Comparison of ENCODE assay signal across 25 cellular contexts in genomic region chr3:190359813-190360212, GRCh38. TPM values are rescaled to one million over a fixed set of nuclear protein-coding genes. Genes with fewer than 3 reads are reported as not detected.
"Had no signal": no experiment of that assay in that cellular context is flagged by ENCODE, and none has a peak within 500 bp of the region (broad histone marks: within the 10 kb centered on the region; RNA-seq: fewer than 3 reads in every experiment).

No MANE protein-coding gene starts in this region.

- H3K27me3 ChIP-seq: upper lobe of right lung had no signal

- H3K9me3 ChIP-seq: upper lobe of right lung had no signal

- ATAC-seq: stimulated activated naive CD8-positive, alpha-beta T cell treated with anti-CD3 and anti-CD28 coated beads, Interleukin-15, Interleukin-2, amounts not matched to agents 100 U/mL and 50 U/mL, for 24 hours; upper lobe of right lung; WTC11 had no signal

- FAIRE-seq: endometrium, frontal cortex had no signal

- H3K27ac ChIP-seq: upper lobe of right lung had no signal

- DNase-seq: activated CD4-positive, alpha-beta T cell treated with anti-CD3 and anti-CD28 coated beads, Interleukin-2, amount 50 U/mL, for 4 hours; activated CD8-positive, alpha-beta memory T cell treated with anti-CD3 and anti-CD28 coated beads for 24 hours; activated CD8-positive, alpha-beta memory T cell treated with anti-CD3 and anti-CD28 coated beads, Interleukin-2, amount 50 U/mL, for 4 hours; activated naive CD4-positive, alpha-beta T cell treated with Interleukin-2 at 50 U/mL for 16 hours; activated naive CD8-positive, alpha-beta T cell treated with anti-CD3 and anti-CD28 coated beads, Interleukin-2, amount 10 ng/mL, durations not matched to agents 7 days and 5 days; activated T-cell treated with anti-CD3 and anti-CD28 coated beads, Interleukin-2, amount 50 U/mL, for 24 hours; amygdala; effector CD4-positive, alpha-beta T cell; glutamatergic neuron; hippocampal formation; kidney glomerular epithelial cell; mesenchymal stem cell; naive B cell; stimulated activated CD4-positive, alpha-beta T cell treated with anti-CD3 and anti-CD28 coated beads, Interleukin-12 subunit alpha, Interleukin-12 subunit beta, amount 100 ng/mL, for 4 hours; stimulated activated CD4-positive, alpha-beta T cell treated with anti-CD3 and anti-CD28 coated beads, Interleukin-4, amount 100 ng/mL, for 4 hours; stimulated activated naive CD8-positive, alpha-beta T cell treated with anti-CD3 and anti-CD28 coated beads, Interleukin-15, Interleukin-2, amounts not matched to agents 100 U/mL and 50 U/mL, for 24 hours; T-helper 9 cell; upper lobe of right lung had no signal

- H3K4me1 ChIP-seq: upper lobe of right lung had no signal

- H3K36me3 ChIP-seq: upper lobe of right lung had no signal

- H3K4me3 ChIP-seq: upper lobe of right lung had no signal

RNA-seq across cellular contexts. Expression of gene CLDN16, which starts 28.1 kb away (rescaled TPM):
- total RNA-seq: activated naive CD8-positive, alpha-beta T cell treated with anti-CD3 and anti-CD28 coated beads, Interleukin-2, amount 10 ng/mL, durations not matched to agents 7 days and 5 days; cardiac septum; neural crest cell; osteocyte; T-helper 1 cell treated with Interleukin-12 subunit alpha and Interleukin-12 subunit beta and Interleukin-4 antibody, amounts not matched to agents 30 ng/mL and 1 ng/mL, for 36 hours; WTC11 had no signal

RNA-seq across cellular contexts. Expression of gene CLDN1, which starts 37.6 kb away (rescaled TPM):
- total RNA-seq: activated naive CD8-positive, alpha-beta T cell treated with anti-CD3 and anti-CD28 coated beads, Interleukin-2, amount 10 ng/mL, durations not matched to agents 7 days and 5 days had no signal
